In the genomic region with DNA sequence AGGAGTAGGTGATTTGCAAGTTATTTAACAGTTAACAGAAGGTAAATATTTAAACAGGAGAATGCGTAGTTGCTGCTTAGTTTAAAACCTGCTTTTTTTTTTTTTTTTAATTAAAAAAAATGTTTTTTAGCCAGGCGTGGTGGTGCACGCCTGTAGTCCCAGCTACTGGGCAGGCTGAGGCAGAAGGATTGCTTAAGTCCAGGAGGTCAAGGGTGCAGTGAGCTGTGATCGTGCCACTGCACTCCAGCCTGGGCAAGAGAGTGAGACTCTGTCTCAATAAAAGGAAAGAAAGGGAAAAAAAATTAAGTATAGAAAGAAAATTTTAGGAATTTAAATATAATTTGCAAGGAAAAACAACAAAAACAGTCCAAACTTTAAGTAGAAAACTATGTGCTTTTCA, we compare ENCODE assay signal across 27 cellular contexts.
"Had no signal": no experiment of that assay in that cellular context is flagged by ENCODE, and none has a peak within 500 bp of the region (broad histone marks: within the 10 kb centered on the region; RNA-seq: fewer than 3 reads in every experiment).

No MANE protein-coding gene starts in this region.

- DNase-seq: stimulated activated CD4-positive, alpha-beta T cell treated with anti-CD3 and anti-CD28 coated beads, Interleukin-2, amount 100 ng/mL, for 48 hours; stimulated activated CD4-positive, alpha-beta T cell treated with anti-CD3 and anti-CD28 coated beads, Interleukin-4, amount 100 ng/mL, for 1 hour; stimulated activated CD4-positive, alpha-beta T cell treated with anti-CD3 and anti-CD28 coated beads, Interleukin-4, amount 100 ng/mL, for 24 hours; stimulated activated CD4-positive, alpha-beta T cell treated with anti-CD3 and anti-CD28 coated beads, Interleukin-4, amount 100 ng/mL, for 4 hours; stimulated activated CD8-positive, alpha-beta memory T cell treated with anti-CD3 and anti-CD28 coated beads, Interleukin-4, amount 100 ng/mL, for 48 hours; stimulated activated naive B cell treated with anti-CD40 and anti-IgM and Interleukin-4, amounts not matched to agents 10 μg/mL and 1 μg/mL and 100 μg/mL, for 72 hours; stimulated activated naive CD4-positive, alpha-beta T cell; stimulated activated naive CD4-positive, alpha-beta T cell treated with Interleukin-2 at 50 U/mL for 16 hours; stimulated activated naive CD8-positive, alpha-beta T cell treated with anti-CD3 and anti-CD28 coated beads, Interleukin-15, amount 100 ng/mL, for 72 hours; stimulated activated naive CD8-positive, alpha-beta T cell treated with anti-CD3 and anti-CD28 coated beads, Interleukin-15, Interleukin-2, amounts not matched to agents 100 U/mL and 50 U/mL, for 24 hours; stomach; substantia nigra; testis; thyroid gland; tibial artery; transverse colon; trophoblast cell; upper lobe of left lung; upper lobe of right lung; uterus had no signal

- H3K9me3 ChIP-seq: stomach, suprapubic skin, testis, thoracic aorta, thyroid gland, tibial artery, tibial nerve, transverse colon, upper lobe of left lung, upper lobe of right lung, uterus, vagina had no signal

- ATAC-seq: stimulated activated effector memory CD8-positive, alpha-beta T cell treated with anti-CD3 and anti-CD28 coated beads, Interleukin-12 subunit alpha, Interleukin-12 subunit beta, amount 100 ng/mL, for 72 hours; stimulated activated memory B cell treated with anti-CD40 and anti-IgM and Interleukin-4, amounts not matched to agents 10 μg/mL and 1 μg/mL and 100 μg/mL, for 72 hours; stimulated activated naive B cell treated with anti-CD40 and anti-IgM and Interleukin-4, amounts not matched to agents 10 μg/mL and 1 μg/mL and 100 μg/mL, for 72 hours; stimulated activated naive CD8-positive, alpha-beta T cell treated with anti-CD3 and anti-CD28 coated beads, Interleukin-15, amount 100 ng/mL, for 72 hours; stimulated activated naive CD8-positive, alpha-beta T cell treated with anti-CD3 and anti-CD28 coated beads, Interleukin-15, Interleukin-2, amounts not matched to agents 100 U/mL and 50 U/mL, for 24 hours; upper lobe of right lung had no signal

- H3K27ac ChIP-seq: stomach, suprapubic skin, testis, thoracic aorta, thyroid gland, tibial artery, tibial nerve, transverse colon, upper lobe of left lung, upper lobe of right lung, uterus, vagina had no signal

- FAIRE-seq: urothelium cell line had no signal

- H3K4me1 ChIP-seq: stomach, suprapubic skin, testis, thyroid gland, tibial artery, tibial nerve, transverse colon, upper lobe of left lung, upper lobe of right lung, uterus, vagina had no signal

- H3K4me3 ChIP-seq: stomach, suprapubic skin, testis, thoracic aorta, thyroid gland, tibial artery, tibial nerve, transverse colon, upper lobe of left lung, upper lobe of right lung, uterus, vagina had no signal

- H3K36me3 ChIP-seq: stomach, suprapubic skin, thoracic aorta, thyroid gland, tibial artery, tibial nerve, transverse colon, upper lobe of left lung, upper lobe of right lung, uterus, vagina had no signal

- H3K27me3 ChIP-seq: stomach, suprapubic skin, testis, thyroid gland, tibial artery, tibial nerve, transverse colon, upper lobe of left lung, upper lobe of right lung, uterus, vagina had no signal
